In genomic region chr12:10362828-10363664, GRCh38 we compare ENCODE assay signal across 8 cellular contexts. TPM values are rescaled to one million over a fixed set of nuclear protein-coding genes. Genes with fewer than 3 reads are reported as not detected.
DNase-seq lines count a peak whose midpoint lies in the region; ATAC-seq and TF ChIP-seq lines count a peak whose summit lies in the region.

No MANE protein-coding gene starts in this region.

- TF ChIP-seq CTCF in C4-2B (conservative IDR thresholded peaks at IDR 0.05) = no peak
- TF ChIP-seq CTCF in Loucy (conservative IDR thresholded peaks at IDR 0.05; ENCODE audit: low read length) = no peak
- TF ChIP-seq CTCF in neural crest cell (conservative IDR thresholded peaks at IDR 0.05) = no peak

- no peak overlapping the region for H2AFZ ChIP-seq in Loucy (ENCODE audit: low read length)

- no peaks in the 10 kb centered on the region for H3F3A ChIP-seq in Loucy (ENCODE audit: low read depth)

- no peaks in the 10 kb centered on the region for H3K79me2 ChIP-seq in Loucy (ENCODE audit: insufficient read depth, low read length)

- DNase-seq in neural crest cell (ENCODE audit: low read depth, low spot score) = no peak
- DNase-seq in ecto neural progenitor cell (ENCODE audit: low spot score) = no peak
- DNase-seq in immature natural killer cell = no peak
- DNase-seq in activated effector memory CD4-positive, alpha-beta T cell treated with anti-CD3 and anti-CD28 coated beads, Interleukin-2, amount 50 U/mL, for 16 hours = no peak

- no peaks in the 10 kb centered on the region for H3K27me3 ChIP-seq in Loucy (ENCODE audit: insufficient read depth, low read length, poor library complexity, severe bottlenecking)

- peak overlapping the region; percentile 35 for H3K4me3 Mint-ChIP-seq in neural crest cell
- no peak overlapping the region for H3K4me3 Mint-ChIP-seq in immature natural killer cell

- H3K4me3 ChIP-seq in Loucy (ENCODE audit: low read length, poor library complexity, severe bottlenecking) = peak overlapping the region; percentile 86

- peaks cover 2% of the 10 kb centered on the region for H3K36me3 Mint-ChIP-seq in neural crest cell (ENCODE audit: low read depth)
- peaks cover 12 to 21% (median 18%) of the 10 kb centered on the region in 3 donors for H3K36me3 Mint-ChIP-seq in immature natural killer cell

- H3K27ac Mint-ChIP-seq in neural crest cell (ENCODE audit: unreplicated experiment) = no peak overlapping the region
- H3K27ac Mint-ChIP-seq in immature natural killer cell = no peak overlapping the region

- H4K20me1 ChIP-seq in Loucy (ENCODE audit: insufficient read depth, low read length, poor library complexity, severe bottlenecking) = no peaks in the 10 kb centered on the region

- no peaks in the 10 kb centered on the region for H3K36me3 ChIP-seq in Loucy (ENCODE audit: insufficient read depth, low read length)

- H3K27me3 Mint-ChIP-seq in neural crest cell (ENCODE audit: low read depth) = no peaks in the 10 kb centered on the region
- H3K27me3 Mint-ChIP-seq in immature natural killer cell (ENCODE audit: low read depth in 3 of 3) = peaks cover under 1 to 4% (median 2%) of the 10 kb centered on the region in 3 donors

- H3K4me1 ChIP-seq in Loucy (ENCODE audit: insufficient read depth, low read length, poor library complexity, severe bottlenecking) = peaks cover 55% of the 10 kb centered on the region

- peak overlapping the region; percentile 73 for H3K4me2 ChIP-seq in Loucy (ENCODE audit: low read depth, low read length, poor library complexity, severe bottlenecking)

- H3K9me3 Mint-ChIP-seq in neural crest cell (peaks cover 2% of the 10 kb centered on the region), immature natural killer cell (no peaks in the 10 kb centered on the region)

- H3K9ac ChIP-seq in Loucy (ENCODE audit: low read depth, low read length, poor library complexity, severe bottlenecking) = peak overlapping the region; percentile 89

- H3K9me2 ChIP-seq in Loucy (replicated peaks; ENCODE audit: low read depth, low read length) = no peaks in the 10 kb centered on the region

- H3K9me3 ChIP-seq in Loucy (ENCODE audit: insufficient read depth, low read depth, low read length) = no peaks in the 10 kb centered on the region

- H3K4me1 Mint-ChIP-seq in neural crest cell (peaks cover 23% of the 10 kb centered on the region), immature natural killer cell (peaks cover 0 to 35% of the 10 kb centered on the region in 2 donors)

- no peak for ATAC-seq in GM21515 (IDR thresholded peaks at IDR 0.05; ENCODE audit: unreplicated experiment)

- H3K27ac ChIP-seq in C4-2B (peak overlapping the region; percentile 84), cingulate gyrus (ENCODE audit: low read depth, low read length) (peak overlapping the region; percentile 99)

RNA-seq across cellular contexts. Expression of gene KLRK1, which starts 26.8 kb away (rescaled TPM):
- not detected in 2 replicates for total RNA-seq in neural crest cell
- 100 to 1,000 TPM; 623 to 949 (median 731) TPM for polyA plus RNA-seq in immature natural killer cell

RNA-seq across cellular contexts. Expression of gene KLRC4, which starts 46.5 kb away (rescaled TPM):
- total RNA-seq in neural crest cell = not detected in 2 replicates
- polyA plus RNA-seq in immature natural killer cell = 10 to 100 TPM; 14.3 to 28.5 (median 15.0) TPM

RNA-seq across cellular contexts. Expression of gene KLRD1, which starts 55.4 kb away (rescaled TPM):
- total RNA-seq in neural crest cell = 0.12 TPM in 1 of 2 replicates, not detected in the other
- polyA plus RNA-seq in immature natural killer cell = 1,000 to 10,000 TPM; 1,034 to 1,330 (median 1,098) TPM

RNA-seq across cellular contexts. Expression of gene KLRC3, which starts 57.3 kb away (rescaled TPM):
- total RNA-seq in neural crest cell = not detected in 2 replicates
- 10 to 100 TPM; 27.6 to 59.0 (median 28.4) TPM for polyA plus RNA-seq in immature natural killer cell
